In the genomic region with DNA sequence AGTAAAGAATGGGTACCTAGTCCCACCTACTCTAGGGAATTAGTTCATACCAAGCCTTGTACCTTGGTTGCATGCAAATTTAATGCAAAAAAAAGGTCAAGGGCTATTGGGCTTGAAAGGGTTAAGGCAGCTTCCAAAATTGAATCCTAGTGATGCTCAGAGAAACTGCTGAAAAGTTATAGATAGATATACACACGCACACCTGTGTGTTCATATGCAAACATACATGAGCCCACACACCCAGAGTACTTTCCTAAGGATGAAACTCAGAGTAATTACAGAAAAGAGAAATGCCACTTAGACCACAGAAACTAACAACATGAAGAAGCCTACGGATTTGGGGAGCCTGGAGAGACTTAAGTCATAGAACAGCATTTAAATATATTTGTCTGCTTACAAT, we compare ENCODE assay signal across 7 cellular contexts. TPM values are rescaled to one million over a fixed set of nuclear protein-coding genes. Genes with fewer than 3 reads are reported as not detected.
DNase-seq lines count a peak whose midpoint lies in the region; ATAC-seq and TF ChIP-seq lines count a peak whose summit lies in the region.

No MANE protein-coding gene starts in this region.

- intact Hi-C loops in OCI-LY7 (cut with micrococcal nuclease; ENCODE audit: unreplicated experiment), result no loop called here

- H3K4me1 ChIP-seq in OCI-LY7 (ENCODE audit: insufficient read depth, low read length, poor library complexity, severe bottlenecking), result no peaks in the 10 kb centered on the region
- peaks cover 0 to 48% (median 13%) of the 10 kb centered on the region in 3 donors for H3K4me1 ChIP-seq in gastroesophageal sphincter
- H3K4me1 ChIP-seq in subcutaneous abdominal adipose tissue (ENCODE audit: control insufficient read depth in 5 of 5, insufficient read depth in 5 of 5, low read length in 5 of 5), result peaks cover 11 to 40% (median 33%) of the 10 kb centered on the region in 5 donors

- TF ChIP-seq CTCF in OCI-LY7 (conservative IDR thresholded peaks at IDR 0.05; ENCODE audit: low read length) (no peak), gastroesophageal sphincter (IDR thresholded peaks at IDR 0.05) (no peak)

- H3K4me2 ChIP-seq in OCI-LY7 (ENCODE audit: low read length), result peak overlapping the region; percentile 65; the same call in 1 of the 2 replicates

- H3K27me3 ChIP-seq in gastroesophageal sphincter (no peaks in the 10 kb centered on the region), subcutaneous abdominal adipose tissue (ENCODE audit: control insufficient read depth in 5 of 5, insufficient read depth in 4 of 5, low read length in 5 of 5) (no peaks in the 10 kb centered on the region)

- H3K27ac ChIP-seq in OCI-LY7 (ENCODE audit: low read depth, low read length, poor library complexity, severe bottlenecking), result no peak overlapping the region
- H3K27ac ChIP-seq in gastroesophageal sphincter, result peak overlapping the region; percentile 95 to 97 (median 96)
- H3K27ac ChIP-seq in subcutaneous abdominal adipose tissue (ENCODE audit: low read depth, low read length), result peak overlapping the region; percentile 97

- no peaks in the 10 kb centered on the region for H3K79me2 ChIP-seq in OCI-LY7 (ENCODE audit: insufficient read depth, low read depth, low read length)

- TF ChIP-seq EP300 in gastroesophageal sphincter (IDR thresholded peaks at IDR 0.05), result no peak

- H3K4me3 ChIP-seq in OCI-LY7 (ENCODE audit: low read depth, low read length, poor library complexity, severe bottlenecking), result no peak overlapping the region
- H3K4me3 ChIP-seq in gastroesophageal sphincter, result peak overlapping the region in 1 of 2 donors; percentile 97
- H3K4me3 ChIP-seq in subcutaneous abdominal adipose tissue (ENCODE audit: low read depth in 1 of 5, low read length in 5 of 5), result peak overlapping the region in 4 of 5 donors; percentile 81 to 93 (median 90)

- DNase-seq in OCI-LY7 (ENCODE audit: low spot score) (no peak), pons (ENCODE audit: low spot score) (no peak), NCI-H2196 treated with DMSO at 0.1 percent for 48 hours (lab: John Stamatoyannopoulos, UW; ENCODE audit: unreplicated experiment) (no peak)

- CTCF ChIA-PET in OCI-LY7 (lab: Charles Lee; ENCODE audit: unreplicated experiment), result no interaction called here

- no peaks in the 10 kb centered on the region for H3K9me2 ChIP-seq in OCI-LY7 (ENCODE audit: insufficient read depth, low read length)

- TF ChIP-seq POLR2A in gastroesophageal sphincter (IDR thresholded peaks at IDR 0.05), result no peak

- H3K9ac ChIP-seq in subcutaneous abdominal adipose tissue (ENCODE audit: low read length in 5 of 5), result peak overlapping the region in 4 of 5 donors; percentile 89 to 96 (median 94)

- POLR2A ChIA-PET in OCI-LY7 (lab: Charles Lee), result no interaction called here

- ATAC-seq in GM18873 (IDR thresholded peaks at IDR 0.05; ENCODE audit: low FRiP score, unreplicated experiment), result peak; percentile 51
- peak; percentile 40 for ATAC-seq in HG02642 (IDR thresholded peaks at IDR 0.05; ENCODE audit: poor library complexity, unreplicated experiment)
- ATAC-seq in gastroesophageal sphincter, result no peak

- H3K36me3 ChIP-seq in OCI-LY7 (ENCODE audit: insufficient read depth, low read length), result no peaks in the 10 kb centered on the region
- H3K36me3 ChIP-seq in gastroesophageal sphincter, result no peaks in the 10 kb centered on the region
- H3K36me3 ChIP-seq in subcutaneous abdominal adipose tissue (ENCODE audit: control insufficient read depth in 5 of 5, insufficient read depth in 5 of 5, low read length in 5 of 5), result peaks cover 0 to 3% (median 0%) of the 10 kb centered on the region in 5 donors

- no TSS peak for BruUV-seq in OCI-LY7 (replicated peaks; lab: Mats Ljungman, UMichigan)

- peak overlapping the region; percentile 93; the same call in 1 of the 2 replicates for H2AFZ ChIP-seq in OCI-LY7 (ENCODE audit: low read length)

- no peaks in the 10 kb centered on the region for H4K20me1 ChIP-seq in OCI-LY7 (ENCODE audit: insufficient read depth, low read length)

- no peaks in the 10 kb centered on the region for H3K9me3 ChIP-seq in OCI-LY7 (ENCODE audit: low read length)
- H3K9me3 ChIP-seq in gastroesophageal sphincter, result no peaks in the 10 kb centered on the region
- H3K9me3 ChIP-seq in subcutaneous abdominal adipose tissue (ENCODE audit: control insufficient read depth in 5 of 5, low read length in 5 of 5), result no peaks in the 10 kb centered on the region

- WGBS in gastroesophageal sphincter (ENCODE audit: low coverage in 1 of 2), 2 donors, result 11 to 42% methylated on average over 2 of the region's 2 CpGs

RNA-seq across cellular contexts. Expression of a gene that starts 1.5 kb away (rescaled TPM):
- not detected in 2 replicates for total RNA-seq in OCI-LY7 (2014; rRNA removed; shearing (Covaris generic))
- total RNA-seq in OCI-LY7 (2022) (0.63 and 0.66 TPM in 2 replicates), gastroesophageal sphincter (10 to 100 TPM; 19.0 to 42.0 (median 28.0) TPM)

Comparison
In these comparisons a context has a peak if more than half of its experiments do, and no peak if none do; other contexts are left out.
1. RNA of a gene that starts 1.5 kb away (total RNA-seq): 19.0 to 42.0 TPM in gastroesophageal sphincter; 0.63 to 0.66 TPM in OCI-LY7; every median in the first group is over 10 times any median in the second.